Comparison of ENCODE assay signal across 32 cellular contexts in the genomic region with DNA sequence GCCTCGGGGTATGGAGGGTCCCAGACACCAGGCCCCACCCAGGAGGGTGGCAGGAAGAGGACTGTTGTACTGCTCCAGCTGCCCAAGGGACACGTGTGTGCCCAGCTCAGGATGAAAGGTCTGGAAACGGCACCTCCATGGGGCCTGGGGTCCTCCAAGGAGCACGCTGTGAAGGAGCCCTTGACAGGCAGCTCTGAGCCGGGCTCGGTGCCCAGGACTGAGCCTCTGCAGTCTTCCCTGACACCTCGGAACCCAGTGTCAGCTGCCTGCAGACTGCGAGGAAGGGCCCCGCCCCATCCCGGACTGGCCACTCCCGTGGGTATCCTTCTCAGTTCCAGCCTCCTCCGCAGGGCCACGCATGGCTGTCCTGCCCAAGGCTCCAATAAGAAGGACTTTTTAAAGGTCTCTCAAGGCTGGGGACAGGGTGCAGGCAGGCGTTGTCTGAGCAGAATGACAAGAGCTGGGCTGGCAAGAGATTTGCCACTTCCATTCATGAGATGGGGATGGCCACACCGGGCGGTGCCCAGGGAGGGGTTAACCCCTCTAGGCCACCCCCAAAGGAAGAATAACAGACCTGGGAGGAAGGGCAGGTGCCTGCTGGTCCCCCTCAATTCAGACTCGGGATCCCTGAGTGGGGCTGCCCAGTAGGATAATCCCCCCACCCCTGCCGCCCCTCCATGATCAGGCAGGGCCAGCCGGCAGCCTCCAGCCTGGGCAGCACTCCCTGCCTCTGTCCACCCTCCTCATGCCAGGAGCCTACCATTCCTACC. TPM values are rescaled to one million over a fixed set of nuclear protein-coding genes. Genes with fewer than 3 reads are reported as not detected.
A peak's percentile ranks its signal among the peaks of the same experiment; 100 is the strongest.
DNase-seq lines count a peak whose midpoint lies in the region; ATAC-seq, FAIRE-seq and TF ChIP-seq lines count a peak whose summit lies in the region.
"Had no signal": no experiment of that assay in that cellular context is flagged by ENCODE, and none has a peak within 500 bp of the region (broad histone marks: within the 10 kb centered on the region; RNA-seq: fewer than 3 reads in every experiment).

No MANE protein-coding gene starts in this region.

- no peak overlapping the region for H3K27ac Mint-ChIP-seq in activated naive CD8-positive, alpha-beta T cell treated with anti-CD3 and anti-CD28 coated beads, Interleukin-2, amount 10 ng/mL, durations not matched to agents 7 days and 5 days
- no peak overlapping the region for H3K27ac Mint-ChIP-seq in activated naive CD8-positive, alpha-beta T cell treated with anti-CD3 and anti-CD28 coated beads, Interleukin-2, amount 50 U/mL, for 24 hours
- H3K27ac Mint-ChIP-seq: activated CD4-positive, alpha-beta memory T cell treated with anti-CD3 and anti-CD28 coated beads for 36 hours; stimulated activated naive CD8-positive, alpha-beta T cell treated with anti-CD3 and anti-CD28 coated beads, Interleukin-15, Interleukin-2, amounts not matched to agents 100 ng/mL and 50 ng/mL, for 24 hours had no signal

- H3K4me1 Mint-ChIP-seq in activated naive CD8-positive, alpha-beta T cell treated with anti-CD3 and anti-CD28 coated beads, Interleukin-2, amount 10 ng/mL, durations not matched to agents 7 days and 5 days = no peaks in the 10 kb centered on the region
- H3K4me1 Mint-ChIP-seq in activated naive CD8-positive, alpha-beta T cell treated with anti-CD3 and anti-CD28 coated beads, Interleukin-2, amount 50 U/mL, for 24 hours = no peaks in the 10 kb centered on the region

- 38 to 75% methylated on average over 19 of the region's 19 CpGs for whole genome bisulfite sequencing in sigmoid colon, 2 donors

- H3K36me3 ChIP-seq in left ventricle myocardium inferior (no peaks in the 10 kb centered on the region), sigmoid colon (no peaks in the 10 kb centered on the region)
- H3K36me3 ChIP-seq: adrenal gland, BLaER1, esophagus muscularis mucosa, thoracic aorta had no signal

- DNase-seq in activated naive CD8-positive, alpha-beta T cell treated with anti-CD3 and anti-CD28 coated beads, Interleukin-2, amount 10 ng/mL, durations not matched to agents 7 days and 5 days = peak; percentile 18
- no peak for DNase-seq in activated naive CD8-positive, alpha-beta T cell treated with anti-CD3 and anti-CD28 coated beads, Interleukin-2, amount 50 U/mL, for 24 hours
- DNase-seq in GM12892 (ENCODE audit: insufficient read length) (peak; percentile 10), left ventricle myocardium inferior (peak; percentile 12), sigmoid colon (peak; percentile 53)
- no peak for DNase-seq in stimulated activated CD8-positive, alpha-beta memory T cell treated with anti-CD3 and anti-CD28 coated beads, Interleukin-4, amount 100 ng/mL, for 48 hours
- DNase-seq: activated CD4-positive, alpha-beta memory T cell treated with anti-CD3 and anti-CD28 coated beads for 36 hours; activated CD4-positive, alpha-beta T cell treated with anti-CD3 and anti-CD28 coated beads for 1 hour; activated gamma-delta T cell; dermis blood vessel endothelial cell; DMS153; foreskin fibroblast; mammary epithelial cell; NCI-H146; NCI-H2107; NCI-H446; NCI-H748 treated with DMSO at 0.1 percent for 48 hours; SIG-M5; stimulated activated CD4-positive, alpha-beta T cell treated with anti-CD3 and anti-CD28 coated beads, Interleukin-2, amount 100 ng/mL, for 24 hours had no signal

- H3K4me3 ChIP-seq in left ventricle myocardium inferior (no peak overlapping the region), sigmoid colon (no peak overlapping the region)
- H3K4me3 ChIP-seq: adrenal gland, BLaER1, body of pancreas, esophagus muscularis mucosa, thoracic aorta had no signal

- H3K27ac ChIP-seq in left ventricle myocardium inferior (replicated peaks) = no peak overlapping the region
- no peak overlapping the region for H3K27ac ChIP-seq in sigmoid colon
- H3K27ac ChIP-seq: adrenal gland, BLaER1, body of pancreas, esophagus muscularis mucosa, parathyroid adenoma, thoracic aorta had no signal

- peaks cover 96% of the 10 kb centered on the region for H3K27me3 ChIP-seq in left ventricle myocardium inferior (ENCODE audit: low read depth)
- peaks cover 0 to 32% (median 2%) of the 10 kb centered on the region in 3 donors for H3K27me3 ChIP-seq in sigmoid colon
- H3K27me3 ChIP-seq: body of pancreas had no signal

- TF ChIP-seq POLR2A in GM12892 (IDR thresholded peaks at IDR 0.05; ENCODE audit: low read depth, low read length) (no peak), sigmoid colon (IDR thresholded peaks at IDR 0.05) (no peak)

- no peak overlapping the region for H3K4me3 Mint-ChIP-seq in activated naive CD8-positive, alpha-beta T cell treated with anti-CD3 and anti-CD28 coated beads, Interleukin-2, amount 10 ng/mL, durations not matched to agents 7 days and 5 days
- H3K4me3 Mint-ChIP-seq in activated naive CD8-positive, alpha-beta T cell treated with anti-CD3 and anti-CD28 coated beads, Interleukin-2, amount 50 U/mL, for 24 hours = no peak overlapping the region
- H3K4me3 Mint-ChIP-seq: activated CD4-positive, alpha-beta memory T cell treated with anti-CD3 and anti-CD28 coated beads for 36 hours; stimulated activated naive CD8-positive, alpha-beta T cell treated with anti-CD3 and anti-CD28 coated beads, Interleukin-15, Interleukin-2, amounts not matched to agents 100 ng/mL and 50 ng/mL, for 24 hours had no signal

- H3K27me3 Mint-ChIP-seq in activated naive CD8-positive, alpha-beta T cell treated with anti-CD3 and anti-CD28 coated beads, Interleukin-2, amount 10 ng/mL, durations not matched to agents 7 days and 5 days = peaks cover 4% of the 10 kb centered on the region
- H3K27me3 Mint-ChIP-seq in activated naive CD8-positive, alpha-beta T cell treated with anti-CD3 and anti-CD28 coated beads, Interleukin-2, amount 50 U/mL, for 24 hours = peaks cover 4% of the 10 kb centered on the region

- no peaks in the 10 kb centered on the region for H3K36me3 Mint-ChIP-seq in activated naive CD8-positive, alpha-beta T cell treated with anti-CD3 and anti-CD28 coated beads, Interleukin-2, amount 10 ng/mL, durations not matched to agents 7 days and 5 days
- H3K36me3 Mint-ChIP-seq in activated naive CD8-positive, alpha-beta T cell treated with anti-CD3 and anti-CD28 coated beads, Interleukin-2, amount 50 U/mL, for 24 hours (ENCODE audit: low read depth) = no peaks in the 10 kb centered on the region
- H3K36me3 Mint-ChIP-seq: activated CD4-positive, alpha-beta memory T cell treated with anti-CD3 and anti-CD28 coated beads for 36 hours had no signal

- POLR2A ChIA-PET in activated naive CD8-positive, alpha-beta T cell treated with anti-CD3 and anti-CD28 coated beads, Interleukin-2, amount 10 ng/mL, durations not matched to agents 7 days and 5 days (lab: Charles Lee) = no interaction called here

- no peaks in the 10 kb centered on the region for H3K4me1 ChIP-seq in left ventricle myocardium inferior
- no peaks in the 10 kb centered on the region for H3K4me1 ChIP-seq in sigmoid colon
- H3K4me1 ChIP-seq: adrenal gland, BLaER1, body of pancreas, esophagus muscularis mucosa, parathyroid adenoma had no signal

- intact Hi-C loops in left ventricle myocardium inferior (cut with micrococcal nuclease) (no loop called here), sigmoid colon (cut with DNase I) (no loop called here)

- no peak for ATAC-seq in activated naive CD8-positive, alpha-beta T cell treated with anti-CD3 and anti-CD28 coated beads, Interleukin-2, amount 10 ng/mL, durations not matched to agents 7 days and 5 days (ENCODE audit: low read depth)
- ATAC-seq in activated naive CD8-positive, alpha-beta T cell treated with anti-CD3 and anti-CD28 coated beads, Interleukin-2, amount 50 U/mL, for 24 hours = no peak
- ATAC-seq in GM18517 (IDR thresholded peaks at IDR 0.05; ENCODE audit: unreplicated experiment) = no peak
- ATAC-seq: body of pancreas had no signal

- H3K9me3 Mint-ChIP-seq in activated naive CD8-positive, alpha-beta T cell treated with anti-CD3 and anti-CD28 coated beads, Interleukin-2, amount 10 ng/mL, durations not matched to agents 7 days and 5 days = no peaks in the 10 kb centered on the region
- H3K9me3 Mint-ChIP-seq in activated naive CD8-positive, alpha-beta T cell treated with anti-CD3 and anti-CD28 coated beads, Interleukin-2, amount 50 U/mL, for 24 hours = no peaks in the 10 kb centered on the region
- H3K9me3 Mint-ChIP-seq: activated CD4-positive, alpha-beta memory T cell treated with anti-CD3 and anti-CD28 coated beads for 36 hours; stimulated activated naive CD8-positive, alpha-beta T cell treated with anti-CD3 and anti-CD28 coated beads, Interleukin-15, Interleukin-2, amounts not matched to agents 100 ng/mL and 50 ng/mL, for 24 hours had no signal

- FAIRE-seq in GM12892 (lab: Jason Lieb, UNC) = no peak
- FAIRE-seq: endometrium had no signal

- TF ChIP-seq EP300 in sigmoid colon (IDR thresholded peaks at IDR 0.05) = no peak

- TF ChIP-seq CTCF in left ventricle myocardium inferior (IDR thresholded peaks at IDR 0.05; ENCODE audit: borderline replicate concordance) (no peak), sigmoid colon (IDR thresholded peaks at IDR 0.05) (no peak)

- H3K9me3 ChIP-seq in left ventricle myocardium inferior (replicated peaks) = no peaks in the 10 kb centered on the region
- no peaks in the 10 kb centered on the region for H3K9me3 ChIP-seq in sigmoid colon
- H3K9me3 ChIP-seq: adrenal gland, BLaER1, body of pancreas, esophagus muscularis mucosa, thoracic aorta had no signal

RNA-seq across cellular contexts. Expression of a gene that starts 8.9 kb away (rescaled TPM):
- not detected for total RNA-seq in activated naive CD8-positive, alpha-beta T cell treated with anti-CD3 and anti-CD28 coated beads, Interleukin-2, amount 10 ng/mL, durations not matched to agents 7 days and 5 days
- polyA plus RNA-seq in GM12892 (2012; ENCODE audit: missing spikeins) = not detected
- total RNA-seq in left ventricle myocardium inferior (not detected), sigmoid colon (1 to 10 TPM in 2 of 4 donors, under 1 TPM in 2; 0.16 to 6.1 (median 1.0) TPM)
- polyA plus RNA-seq in sigmoid colon = under 1 TPM in 1 of 3 donors, not detected in 2; 0.61 TPM
- total RNA-seq: dermis blood vessel endothelial cell, mammary epithelial cell had no signal
- polyA plus RNA-seq: mammary epithelial cell had no signal

RNA-seq across cellular contexts. Expression of a gene that starts 22.8 kb away (rescaled TPM):
- not detected for total RNA-seq in activated naive CD8-positive, alpha-beta T cell treated with anti-CD3 and anti-CD28 coated beads, Interleukin-2, amount 10 ng/mL, durations not matched to agents 7 days and 5 days
- not detected for polyA plus RNA-seq in GM12892 (2012; ENCODE audit: missing spikeins)
- total RNA-seq in left ventricle myocardium inferior (not detected), sigmoid colon (not detected)
- polyA plus RNA-seq in sigmoid colon = 10 to 100 TPM in 1 of 3 donors, 1 to 10 TPM in 2; 5.3 to 10.2 (median 7.2) TPM
- total RNA-seq: activated CD4-positive, alpha-beta memory T cell treated with anti-CD3 and anti-CD28 coated beads for 36 hours; adrenal gland; body of pancreas; dermis blood vessel endothelial cell; kidney epithelial cell; mammary epithelial cell; T-helper 2 cell treated with Interferon-gamma antibody and Interleukin-4, amounts not matched to agents 100 ng/mL and 5 ng/mL, for 36 hours; thoracic aorta had no signal
- polyA plus RNA-seq: adrenal gland, mammary epithelial cell, neural cell had no signal

RNA-seq across cellular contexts. Expression of a gene that starts 41.4 kb away (rescaled TPM):
- total RNA-seq in activated naive CD8-positive, alpha-beta T cell treated with anti-CD3 and anti-CD28 coated beads, Interleukin-2, amount 10 ng/mL, durations not matched to agents 7 days and 5 days = not detected
- not detected for polyA plus RNA-seq in GM12892 (2012; ENCODE audit: missing spikeins)
- total RNA-seq in left ventricle myocardium inferior (not detected), sigmoid colon (not detected)
- not detected for polyA plus RNA-seq in sigmoid colon
- total RNA-seq: activated CD4-positive, alpha-beta memory T cell treated with anti-CD3 and anti-CD28 coated beads for 36 hours; body of pancreas; dermis blood vessel endothelial cell; esophagus muscularis mucosa; kidney epithelial cell; mammary epithelial cell; mucosa of gallbladder; T-helper 2 cell treated with Interferon-gamma antibody and Interleukin-4, amounts not matched to agents 100 ng/mL and 5 ng/mL, for 36 hours; thoracic aorta had no signal
- polyA plus RNA-seq: mammary epithelial cell had no signal

RNA-seq across cellular contexts. Expression of a gene that starts 47.2 kb away (rescaled TPM):
- not detected for total RNA-seq in activated naive CD8-positive, alpha-beta T cell treated with anti-CD3 and anti-CD28 coated beads, Interleukin-2, amount 10 ng/mL, durations not matched to agents 7 days and 5 days
- not detected for polyA plus RNA-seq in GM12892 (2012; ENCODE audit: missing spikeins)
- total RNA-seq in left ventricle myocardium inferior (not detected), sigmoid colon (not detected)
- not detected for polyA plus RNA-seq in sigmoid colon
- total RNA-seq: activated CD4-positive, alpha-beta memory T cell treated with anti-CD3 and anti-CD28 coated beads for 36 hours; body of pancreas; dermis blood vessel endothelial cell; esophagus muscularis mucosa; kidney epithelial cell; mammary epithelial cell; mucosa of gallbladder; T-helper 2 cell treated with Interferon-gamma antibody and Interleukin-4, amounts not matched to agents 100 ng/mL and 5 ng/mL, for 36 hours; thoracic aorta had no signal
- polyA plus RNA-seq: mammary epithelial cell, neural cell had no signal

Comparison
In these comparisons a context has a peak if more than half of its experiments do, and no peak if none do; other contexts are left out.
1. DNase-seq: peak in activated naive CD8-positive, alpha-beta T cell treated with anti-CD3 and anti-CD28 coated beads, Interleukin-2, amount 10 ng/mL, durations not matched to agents 7 days and 5 days (single experiment), GM12892 (single experiment), left ventricle myocardium inferior (single experiment) and sigmoid colon (single experiment); none in activated naive CD8-positive, alpha-beta T cell treated with anti-CD3 and anti-CD28 coated beads, Interleukin-2, amount 50 U/mL, for 24 hours (single experiment) and stimulated activated CD8-positive, alpha-beta memory T cell treated with anti-CD3 and anti-CD28 coated beads, Interleukin-4, amount 100 ng/mL, for 48 hours (single experiment).